Comparison of ENCODE assay signal across 12 cellular contexts in the genomic region with DNA sequence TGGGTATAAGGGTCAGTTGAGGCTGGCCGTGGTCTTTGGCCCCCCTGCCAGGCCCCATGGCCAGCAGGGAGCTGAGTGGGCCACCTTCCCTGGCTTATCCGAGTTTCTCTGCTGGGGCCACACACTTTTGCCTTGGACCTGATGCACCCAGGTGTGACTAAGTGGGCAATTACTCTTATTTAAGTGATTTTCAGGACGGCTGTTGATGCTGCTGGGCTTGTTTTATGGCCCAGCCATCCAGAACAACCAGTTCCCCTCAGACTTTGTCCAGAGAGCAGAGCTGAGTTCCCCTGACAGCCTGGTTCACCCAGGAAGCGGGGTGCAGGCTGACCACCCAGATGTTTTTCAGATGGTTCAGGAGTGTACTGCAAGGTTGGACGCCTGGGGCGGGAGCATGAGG.
"Had no signal": no experiment of that assay in that cellular context is flagged by ENCODE, and none has a peak within 500 bp of the region (broad histone marks: within the 10 kb centered on the region; RNA-seq: fewer than 3 reads in every experiment).

No MANE protein-coding gene starts in this region.

- H3K9me3 ChIP-seq: left ventricle myocardium inferior, tibial nerve, vagina had no signal

- H3K4me3 ChIP-seq: left ventricle myocardium inferior, skin epidermis, tibial nerve, vagina had no signal

- DNase-seq: activated CD4-positive, alpha-beta T cell treated with anti-CD3 and anti-CD28 coated beads, Interleukin-2, amount 50 U/mL, for 4 hours; activated CD4-positive, CD25-positive, alpha-beta regulatory T cell treated with anti-CD3 and anti-CD28 coated beads, Interleukin-2, amount 50 U/mL, for 72 hours; activated effector memory CD4-positive, alpha-beta T cell treated with anti-CD3 and anti-CD28 coated beads, Interleukin-2, amount 50 U/mL, for 16 hours; activated naive CD8-positive, alpha-beta T cell treated with anti-CD3 and anti-CD28 coated beads for 36 hours; activated T-cell treated with anti-CD3 and anti-CD28 coated beads, Interleukin-2, amount 50 U/mL, for 24 hours; cerebellar nuclear complex; left ventricle myocardium inferior; retina had no signal

- H3K4me1 ChIP-seq: parathyroid adenoma had no signal

- H3K27ac ChIP-seq: left ventricle myocardium inferior, parathyroid adenoma, skin epidermis, vagina had no signal

- H3K36me3 ChIP-seq: left ventricle myocardium inferior, tibial nerve, vagina had no signal

- H3K27me3 ChIP-seq: tibial nerve, vagina had no signal
